Comparison of ENCODE assay signal across 29 cellular contexts in genomic region chr1:118970451-118970850, GRCh38. TPM values are rescaled to one million over a fixed set of nuclear protein-coding genes. Genes with fewer than 3 reads are reported as not detected.
"Had no signal": no experiment of that assay in that cellular context is flagged by ENCODE, and none has a peak within 500 bp of the region (broad histone marks: within the 10 kb centered on the region; RNA-seq: fewer than 3 reads in every experiment).

No MANE protein-coding gene starts in this region.

- H3K36me3 Mint-ChIP-seq: mesothelial cell of epicardium; naive thymus-derived CD8-positive, alpha-beta T cell; stimulated activated memory B cell treated with anti-CD40 and anti-IgM and Interleukin-4, amounts not matched to agents 10 μg/mL and 1 μg/mL and 100 μg/mL, for 72 hours had no signal

- H3K9me3 ChIP-seq: gastroesophageal sphincter, heart right ventricle, left lung, mucosa of descending colon, prostate gland, sigmoid colon, spleen, thoracic aorta, vagina had no signal

- H3K27ac Mint-ChIP-seq: mesothelial cell of epicardium; naive thymus-derived CD8-positive, alpha-beta T cell; nephron progenitor cell; stimulated activated memory B cell treated with anti-CD40 and anti-IgM and Interleukin-4, amounts not matched to agents 10 μg/mL and 1 μg/mL and 100 μg/mL, for 72 hours had no signal

- ATAC-seq: esophagus mucosa; gastroesophageal sphincter; heart right ventricle; left cardiac atrium; left lung; mucosa of descending colon; naive thymus-derived CD8-positive, alpha-beta T cell; right cardiac atrium; stimulated activated memory B cell treated with anti-CD40 and anti-IgM and Interleukin-4, amounts not matched to agents 10 μg/mL and 1 μg/mL and 100 μg/mL, for 72 hours; stimulated activated naive CD8-positive, alpha-beta T cell treated with anti-CD3 and anti-CD28 coated beads, Interleukin-15, Interleukin-2, amounts not matched to agents 100 U/mL and 50 U/mL, for 24 hours had no signal

- H3K9me3 Mint-ChIP-seq: mesothelial cell of epicardium; nephron progenitor cell; stimulated activated memory B cell treated with anti-CD40 and anti-IgM and Interleukin-4, amounts not matched to agents 10 μg/mL and 1 μg/mL and 100 μg/mL, for 72 hours had no signal

- H3K4me3 ChIP-seq: dorsolateral prefrontal cortex, gastroesophageal sphincter, heart right ventricle, left lung, mucosa of descending colon, prostate gland, sigmoid colon, skin epidermis, spleen, thoracic aorta, vagina had no signal

- H3K27ac ChIP-seq: dorsolateral prefrontal cortex, epithelial cell of prostate, gastroesophageal sphincter, heart right ventricle, left lung, prostate gland, sigmoid colon, skin epidermis, spleen, thoracic aorta, vagina had no signal

- H3K4me1 ChIP-seq: gastroesophageal sphincter, heart right ventricle, left lung, prostate gland, sigmoid colon, spleen, vagina had no signal

- H3K36me3 ChIP-seq: gastroesophageal sphincter, heart right ventricle, left lung, prostate gland, sigmoid colon, spleen, thoracic aorta, vagina had no signal

- H3K27me3 ChIP-seq: vagina had no signal

- H3K4me3 Mint-ChIP-seq: mesothelial cell of epicardium; naive thymus-derived CD8-positive, alpha-beta T cell; nephron progenitor cell; stimulated activated memory B cell treated with anti-CD40 and anti-IgM and Interleukin-4, amounts not matched to agents 10 μg/mL and 1 μg/mL and 100 μg/mL, for 72 hours had no signal

- DNase-seq: dorsolateral prefrontal cortex; effector CD4-positive, alpha-beta T cell; foreskin fibroblast; heart right ventricle; hippocampal formation; left cardiac atrium; left lung; mesenchymal stem cell; mucosa of descending colon; naive thymus-derived CD8-positive, alpha-beta T cell; nephron progenitor cell; nucleus accumbens; right cardiac atrium; sigmoid colon; spleen; stimulated activated CD4-positive, alpha-beta T cell treated with anti-CD3 and anti-CD28 coated beads, Interleukin-4, amount 100 ng/mL, for 4 hours; stimulated activated naive CD8-positive, alpha-beta T cell treated with anti-CD3 and anti-CD28 coated beads, Interleukin-15, Interleukin-2, amounts not matched to agents 100 U/mL and 50 U/mL, for 24 hours; trophoblast cell had no signal

- H3K4me1 Mint-ChIP-seq: mesothelial cell of epicardium; naive thymus-derived CD8-positive, alpha-beta T cell; stimulated activated memory B cell treated with anti-CD40 and anti-IgM and Interleukin-4, amounts not matched to agents 10 μg/mL and 1 μg/mL and 100 μg/mL, for 72 hours had no signal

RNA-seq across cellular contexts. Expression of gene TBX15, which starts 17.7 kb away (rescaled TPM):
- total RNA-seq: esophagus mucosa; kidney epithelial cell; mesothelial cell of epicardium; mucosa of descending colon; naive thymus-derived CD8-positive, alpha-beta T cell; ureter had no signal
- polyA plus RNA-seq: naive thymus-derived CD8-positive, alpha-beta T cell had no signal
